Comparison of ENCODE assay signal across 25 cellular contexts in genomic region chr2:12957251-12957650, GRCh38.
"Had no signal": no experiment of that assay in that cellular context is flagged by ENCODE, and none has a peak within 500 bp of the region (broad histone marks: within the 10 kb centered on the region; RNA-seq: fewer than 3 reads in every experiment).

No MANE protein-coding gene starts in this region.

- ATAC-seq: activated CD4-positive, alpha-beta T cell treated with anti-CD3 and anti-CD28 coated beads for 36 hours; activated CD8-positive, alpha-beta memory T cell treated with anti-CD3 and anti-CD28 coated beads, Interleukin-2, amount 10 ng/mL, durations not matched to agents 7 days and 5 days; activated CD8-positive, alpha-beta T cell treated with anti-CD3 and anti-CD28 coated beads, Interleukin-2, amount 10 ng/mL, durations not matched to agents 7 days and 5 days; activated naive CD8-positive, alpha-beta T cell treated with anti-CD3 and anti-CD28 coated beads, Interleukin-2, amount 50 U/mL, for 24 hours; body of pancreas; T-helper 17 cell had no signal

- DNase-seq: activated CD4-positive, alpha-beta memory T cell treated with anti-CD3 and anti-CD28 coated beads for 36 hours; activated CD4-positive, alpha-beta T cell treated with anti-CD3 and anti-CD28 coated beads for 36 hours; activated CD4-positive, alpha-beta T cell treated with anti-CD3 and anti-CD28 coated beads, Interleukin-2, amount 10 ng/mL, durations not matched to agents 24 days and 14 days; activated CD4-positive, CD25-positive, alpha-beta regulatory T cell; activated CD4-positive, CD25-positive, alpha-beta regulatory T cell treated with anti-CD3 and anti-CD28 coated beads, Interleukin-2, amount 50 U/mL, for 72 hours; activated CD8-positive, alpha-beta memory T cell treated with anti-CD3 and anti-CD28 coated beads, Interleukin-2, amount 10 ng/mL, durations not matched to agents 7 days and 5 days; activated CD8-positive, alpha-beta memory T cell treated with anti-CD3 and anti-CD28 coated beads, Interleukin-2, amount 50 U/mL, for 4 hours; activated CD8-positive, alpha-beta T cell treated with anti-CD3 and anti-CD28 coated beads, Interleukin-2, amount 10 ng/mL, durations not matched to agents 7 days and 5 days; activated effector memory CD4-positive, alpha-beta T cell treated with anti-CD3 and anti-CD28 coated beads, Interleukin-2, amount 50 U/mL, for 16 hours; activated naive CD4-positive, alpha-beta T cell treated with anti-CD3 and anti-CD28 coated beads for 36 hours; activated naive CD8-positive, alpha-beta T cell treated with anti-CD3 and anti-CD28 coated beads for 36 hours; activated naive CD8-positive, alpha-beta T cell treated with anti-CD3 and anti-CD28 coated beads, Interleukin-2, amount 50 U/mL, for 24 hours; activated T-cell treated with anti-CD3 and anti-CD28 coated beads, Interleukin-2, amount 50 U/mL, for 1 hour; activated T-cell treated with anti-CD3 and anti-CD28 coated beads, Interleukin-2, amount 50 U/mL, for 48 hours; adrenal gland; amygdala; aorta; body of pancreas; caudate nucleus; cortex of kidney; effector CD8-positive, alpha-beta T cell; esophagus squamous epithelium; head of caudate nucleus; T-helper 17 cell; T1000 had no signal
